ENCODE assay signal across 10 cellular contexts in genomic region chr1:8047686-8048522, GRCh38. TPM values are rescaled to one million over a fixed set of nuclear protein-coding genes. Genes with fewer than 3 reads are reported as not detected.
DNase-seq lines count a peak whose midpoint lies in the region; ATAC-seq, FAIRE-seq and TF ChIP-seq lines count a peak whose summit lies in the region.
"Had no signal": no experiment of that assay in that cellular context is flagged by ENCODE, and none has a peak within 500 bp of the region (broad histone marks: within the 10 kb centered on the region; RNA-seq: fewer than 3 reads in every experiment).

No MANE protein-coding gene starts in this region.

- H3K9me3 Mint-ChIP-seq in T-cell (peaks cover 0 to under 1% (median 0%) of the 10 kb centered on the region in 3 donors), progenitor cell of endocrine pancreas (ENCODE audit: low read depth) (peaks cover 3% of the 10 kb centered on the region)

- ATAC-seq in Right ventricle myocardium superior (ENCODE audit: poor library complexity) = peak; percentile 92
- no peak for ATAC-seq in T-cell (replicated peaks in 1 of 4)
- ATAC-seq: left lobe of liver had no signal

- CTCF ChIA-PET in HEK293 (lab: Yijun Ruan, JAX) = no interaction called here
- CTCF ChIA-PET in T-cell (lab: Charles Lee) = no interaction called here

- no peaks in the 10 kb centered on the region for H3K36me3 ChIP-seq in HEK293 (ENCODE audit: control insufficient read depth in 2 of 2, insufficient read depth in 1 of 2, low read length in 2 of 2)
- H3K36me3 ChIP-seq in stomach = no peaks in the 10 kb centered on the region
- no peaks in the 10 kb centered on the region for H3K36me3 ChIP-seq in kidney (ENCODE audit: control insufficient read depth in 1 of 2, insufficient read depth in 2 of 2, low read length in 2 of 2)

- no peak for FAIRE-seq in kidney (lab: Jason Lieb, UNC)

- H3K4me1 Mint-ChIP-seq in T-cell = no peaks in the 10 kb centered on the region
- peaks cover 3% of the 10 kb centered on the region for H3K4me1 Mint-ChIP-seq in progenitor cell of endocrine pancreas (ENCODE audit: low read depth)

- peaks cover 4 to 5% of the 10 kb centered on the region in 2 donors for H3K27me3 Mint-ChIP-seq in T-cell
- no peaks in the 10 kb centered on the region for H3K27me3 Mint-ChIP-seq in progenitor cell of endocrine pancreas
- H3K27me3 Mint-ChIP-seq: activated naive CD8-positive, alpha-beta T cell had no signal

- H3K4me1 ChIP-seq in HEK293 (ENCODE audit: control insufficient read depth, insufficient read depth, low read length) (no peaks in the 10 kb centered on the region), stomach (peaks cover 0 to 25% (median 6%) of the 10 kb centered on the region in 4 donors), kidney (ENCODE audit: control insufficient read depth in 1 of 2, insufficient read depth in 1 of 2, low read depth in 1 of 2, low read length in 2 of 2) (peaks cover 0 to 9% of the 10 kb centered on the region in 2 donors)

- no peak for TF ChIP-seq POLR2A in stomach (IDR thresholded peaks at IDR 0.05)

- H3K4me3 Mint-ChIP-seq in T-cell = no peak overlapping the region
- no peak overlapping the region for H3K4me3 Mint-ChIP-seq in progenitor cell of endocrine pancreas (ENCODE audit: low read depth)
- H3K4me3 Mint-ChIP-seq: activated naive CD8-positive, alpha-beta T cell had no signal

- H3K9me3 ChIP-seq in HEK293 (ENCODE audit: control insufficient read depth, insufficient read depth, low read depth, low read length) (no peaks in the 10 kb centered on the region), stomach (no peaks in the 10 kb centered on the region), kidney (ENCODE audit: control insufficient read depth in 1 of 2, low read length in 2 of 2) (no peaks in the 10 kb centered on the region)

- H3K27ac ChIP-seq in HEK293 (ENCODE audit: extremely low read depth, low read depth, low read length) = no peak overlapping the region
- H3K27ac ChIP-seq in stomach = peak overlapping the region in 4 of 5 donors; percentile 47 to 68 (median 48)
- H3K27ac ChIP-seq in kidney (ENCODE audit: low read depth in 2 of 2, low read length in 2 of 2) = peak overlapping the region in 1 of 2 donors; percentile 16

- TF ChIP-seq CTCF in HEK293 (tag by site-specific recombination; IDR thresholded peaks at IDR 0.05) = no peak
- no peak for TF ChIP-seq CTCF in stomach (IDR thresholded peaks at IDR 0.05)
- TF ChIP-seq CTCF in kidney (IDR thresholded peaks at IDR 0.05; ENCODE audit: borderline replicate concordance, extremely low read depth, insufficient read depth) = no peak
- no peak for TF ChIP-seq CTCF in progenitor cell of endocrine pancreas (IDR thresholded peaks at IDR 0.05; ENCODE audit: unreplicated experiment)

- WGBS in stomach, 5 donors = 45 to 71% (median 62%) methylated on average over 7 of the region's 7 CpGs

- H3K27me3 ChIP-seq in stomach = no peaks in the 10 kb centered on the region

- intact Hi-C loops in Right ventricle myocardium superior (cut with DNase I) = loop anchor here (10.0 kb wide), 1 partner anchor 187 kb away; no protein-coding TSS in a partner anchor
- intact Hi-C loops in stomach (cut with DNase I; ENCODE audit: low total_unique reads) = no loop called here
- intact Hi-C loops in kidney (cut with DNase I) = no loop called here

- no peak for TF ChIP-seq EP300 in stomach (IDR thresholded peaks at IDR 0.05)

- H3K9ac ChIP-seq in kidney (ENCODE audit: low read length in 2 of 2) = no peak overlapping the region

- H3K36me3 Mint-ChIP-seq in T-cell (no peaks in the 10 kb centered on the region), progenitor cell of endocrine pancreas (ENCODE audit: insufficient read depth) (peaks cover 1% of the 10 kb centered on the region)

- POLR2A ChIA-PET in HEK293 (lab: Yijun Ruan, JAX) (no interaction called here), T-cell (lab: Charles Lee) (no interaction called here)

- H3K27ac Mint-ChIP-seq in T-cell = no peak overlapping the region
- H3K27ac Mint-ChIP-seq in progenitor cell of endocrine pancreas = no peak overlapping the region
- H3K27ac Mint-ChIP-seq: activated naive CD8-positive, alpha-beta T cell had no signal

- H3K4me3 ChIP-seq in HEK293 (ENCODE audit: low read depth, low read length) (no peak overlapping the region), stomach (no peak overlapping the region), kidney (ENCODE audit: low read length in 2 of 2) (no peak overlapping the region)

- DNase-seq in T1000 (lab: John Stamatoyannopoulos, UW) (peak; percentile 29), Right ventricle myocardium superior (no peak), stomach (no peak), kidney (no peak), T-cell (no peak), progenitor cell of endocrine pancreas (ENCODE audit: low spot score, unreplicated experiment) (no peak)
- DNase-seq in activated CD4-positive, alpha-beta T cell treated with anti-CD3 and anti-CD28 coated beads for 48 hours = no peak

TF ChIP-seq in HEK293, 187 proteins besides CTCF, POLR2A, EP300 and RAD21 (continues in another document):
- TF ChIP-seq ZEB2 (tag by site-specific recombination; IDR thresholded peaks at IDR 0.05) = 0 out of 2 replicates have a peak, but pooled peaks have one; percentile 33
- TF ChIP-seq ZSCAN30 (tag by site-specific recombination; IDR thresholded peaks at IDR 0.05) = no peak
- peak; percentile 44 for TF ChIP-seq SCRT2 (tag by site-specific recombination; IDR thresholded peaks at IDR 0.05)
- TF ChIP-seq, protein P1, sequence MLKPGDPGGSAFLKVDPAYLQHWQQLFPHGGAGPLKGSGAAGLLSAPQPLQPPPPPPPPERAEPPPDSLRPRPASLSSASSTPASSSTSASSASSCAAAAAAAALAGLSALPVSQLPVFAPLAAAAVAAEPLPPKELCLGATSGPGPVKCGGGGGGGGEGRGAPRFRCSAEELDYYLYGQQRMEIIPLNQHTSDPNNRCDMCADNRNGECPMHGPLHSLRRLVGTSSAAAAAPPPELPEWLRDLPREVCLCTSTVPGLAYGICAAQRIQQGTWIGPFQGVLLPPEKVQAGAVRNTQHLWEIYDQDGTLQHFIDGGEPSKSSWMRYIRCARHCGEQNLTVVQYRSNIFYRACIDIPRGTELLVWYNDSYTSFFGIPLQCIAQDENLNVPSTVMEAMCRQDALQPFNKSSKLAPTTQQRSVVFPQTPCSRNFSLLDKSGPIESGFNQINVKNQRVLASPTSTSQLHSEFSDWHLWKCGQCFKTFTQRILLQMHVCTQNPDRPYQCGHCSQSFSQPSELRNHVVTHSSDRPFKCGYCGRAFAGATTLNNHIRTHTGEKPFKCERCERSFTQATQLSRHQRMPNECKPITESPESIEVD (tag by site-specific recombination; IDR thresholded peaks at IDR 0.05) = peak; percentile 73
- no peak for TF ChIP-seq ZNF404 (tag by site-specific recombination; IDR thresholded peaks at IDR 0.05)
- peak; percentile 24 for TF ChIP-seq ZNF335 (tag by site-specific recombination; conservative IDR thresholded peaks at IDR 0.05)
- TF ChIP-seq ZNF214 (tag by site-specific recombination; IDR thresholded peaks at IDR 0.05; ENCODE audit: borderline replicate concordance) = no peak
- TF ChIP-seq, protein P2, sequence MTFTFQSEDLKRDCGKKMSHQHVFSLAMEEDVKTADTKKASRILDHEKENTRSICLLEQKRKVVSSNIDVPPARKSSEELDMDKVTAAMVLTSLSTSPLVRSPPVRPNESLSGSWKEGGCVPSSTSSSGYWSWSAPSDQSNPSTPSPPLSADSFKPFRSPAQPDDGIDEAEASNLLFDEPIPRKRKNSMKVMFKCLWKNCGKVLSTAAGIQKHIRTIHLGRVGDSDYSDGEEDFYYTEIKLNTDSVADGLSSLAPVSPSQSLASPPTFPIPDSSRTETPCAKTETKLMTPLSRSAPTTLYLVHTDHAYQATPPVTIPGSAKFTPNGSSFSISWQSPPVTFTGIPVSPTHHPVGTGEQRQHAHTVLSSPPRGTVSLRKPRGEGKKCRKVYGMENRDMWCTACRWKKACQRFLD (tag by site-specific recombination; IDR thresholded peaks at IDR 0.05) = no peak
- TF ChIP-seq ZNF518A (tag by site-specific recombination; conservative IDR thresholded peaks at IDR 0.05; ENCODE audit: low read depth) = no peak

RNA-seq across cellular contexts. Expression of gene ERRFI1, which starts 21.8 kb away (rescaled TPM):
- total RNA-seq in Right ventricle myocardium superior = 11.1 TPM
- 100 to 1,000 TPM in 3 of 5 donors, 10 to 100 TPM in 1, 1 to 10 TPM in 1; 3.5 to 201 (median 134) TPM for total RNA-seq in stomach
- polyA plus RNA-seq in stomach = 10 to 100 TPM; 31.4 to 47.7 (median 41.4) TPM
- 71.3 TPM for total RNA-seq in kidney
- 25.0 TPM for polyA plus RNA-seq in kidney (ENCODE audit: insufficient read depth, low read depth, low replicate concordance)
- total RNA-seq in T-cell = 1 to 10 TPM; 1.5 to 3.8 (median 2.2) TPM
- 138 and 139 TPM in 2 replicates for total RNA-seq in progenitor cell of endocrine pancreas
